ENCODE assay signal across 1 cellular context in the genomic region with DNA sequence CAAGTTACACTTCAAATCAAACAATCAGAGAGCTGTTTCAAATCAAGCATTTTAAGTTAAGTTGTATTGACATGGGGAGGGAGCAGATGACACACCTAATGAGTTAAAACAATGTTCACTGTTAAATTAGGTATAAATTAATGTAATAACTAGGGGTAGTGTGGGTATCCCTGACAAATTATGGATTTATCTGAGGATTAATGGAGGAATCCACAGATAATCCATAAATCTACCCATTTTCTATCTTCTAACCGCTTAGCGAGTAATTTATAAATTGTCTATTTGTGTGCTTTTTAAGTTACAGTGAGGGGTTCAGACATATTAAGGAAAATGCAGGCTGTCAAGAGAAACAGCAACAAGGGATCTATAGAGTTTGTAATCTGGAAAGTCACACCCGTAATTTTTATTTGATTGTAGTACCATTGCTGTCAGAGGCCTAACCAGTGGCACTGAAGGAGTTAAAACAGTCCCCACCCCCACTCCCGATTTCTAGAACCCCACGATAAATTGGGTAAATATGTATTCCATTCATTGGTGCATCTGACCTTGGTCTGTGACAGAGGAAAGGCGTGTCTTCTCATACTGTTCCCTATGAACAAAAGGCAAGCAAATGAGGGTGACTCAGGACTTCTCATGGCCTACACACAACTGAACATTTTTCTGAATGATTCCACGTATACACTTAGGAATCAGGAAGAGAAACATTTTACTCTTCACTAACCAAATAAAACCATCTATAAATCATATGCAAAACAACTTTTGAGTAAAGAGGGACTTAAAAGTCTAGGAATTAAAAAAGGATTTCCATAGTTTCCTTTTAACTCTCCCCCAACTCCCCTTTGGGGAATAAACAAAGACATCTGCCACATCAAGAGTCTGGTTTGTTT.
TF ChIP-seq lines count a peak whose summit lies in the region.

No MANE protein-coding gene starts in this region.

TF ChIP-seq in K562, 482 proteins besides CTCF, POLR2A, EP300 and RAD21 (continued from another document):
- TF ChIP-seq HCFC1 (IDR thresholded peaks at IDR 0.05; ENCODE audit: low read depth, low read length): no peak
- TF ChIP-seq, protein P1, sequence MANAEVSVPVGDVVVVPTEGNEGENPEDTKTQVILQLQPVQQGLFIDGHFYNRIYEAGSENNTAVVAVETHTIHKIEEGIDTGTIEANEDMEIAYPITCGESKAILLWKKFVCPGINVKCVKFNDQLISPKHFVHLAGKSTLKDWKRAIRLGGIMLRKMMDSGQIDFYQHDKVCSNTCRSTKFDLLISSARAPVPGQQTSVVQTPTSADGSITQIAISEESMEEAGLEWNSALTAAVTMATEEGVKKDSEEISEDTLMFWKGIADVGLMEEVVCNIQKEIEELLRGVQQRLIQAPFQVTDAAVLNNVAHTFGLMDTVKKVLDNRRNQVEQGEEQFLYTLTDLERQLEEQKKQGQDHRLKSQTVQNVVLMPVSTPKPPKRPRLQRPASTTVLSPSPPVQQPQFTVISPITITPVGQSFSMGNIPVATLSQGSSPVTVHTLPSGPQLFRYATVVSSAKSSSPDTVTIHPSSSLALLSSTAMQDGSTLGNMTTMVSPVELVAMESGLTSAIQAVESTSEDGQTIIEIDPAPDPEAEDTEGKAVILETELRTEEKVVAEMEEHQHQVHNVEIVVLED (CRISPR knock-in tag; IDR thresholded peaks at IDR 0.05): no peak
- TF ChIP-seq MCM2 (IDR thresholded peaks at IDR 0.05; ENCODE audit: low read depth): no peak
- 0 out of 2 replicates have a peak, but pooled peaks have one; percentile 54 for TF ChIP-seq RNF2 (IDR thresholded peaks at IDR 0.05)
- TF ChIP-seq, protein P2, sequence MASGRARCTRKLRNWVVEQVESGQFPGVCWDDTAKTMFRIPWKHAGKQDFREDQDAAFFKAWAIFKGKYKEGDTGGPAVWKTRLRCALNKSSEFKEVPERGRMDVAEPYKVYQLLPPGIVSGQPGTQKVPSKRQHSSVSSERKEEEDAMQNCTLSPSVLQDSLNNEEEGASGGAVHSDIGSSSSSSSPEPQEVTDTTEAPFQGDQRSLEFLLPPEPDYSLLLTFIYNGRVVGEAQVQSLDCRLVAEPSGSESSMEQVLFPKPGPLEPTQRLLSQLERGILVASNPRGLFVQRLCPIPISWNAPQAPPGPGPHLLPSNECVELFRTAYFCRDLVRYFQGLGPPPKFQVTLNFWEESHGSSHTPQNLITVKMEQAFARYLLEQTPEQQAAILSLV (tag; IDR thresholded peaks at IDR 0.05): no peak
- no peak for TF ChIP-seq ZNF584 (CRISPR knock-in tag; IDR thresholded peaks at IDR 0.05; ENCODE audit: low read depth)
- peak; percentile 52; the same call in 1 of the 2 replicates for TF ChIP-seq NBN (IDR thresholded peaks at IDR 0.05; ENCODE audit: low read depth)
- TF ChIP-seq RFX1 (IDR thresholded peaks at IDR 0.05): no peak; the same call in 1 of the 2 replicates
- TF ChIP-seq CTBP1 (IDR thresholded peaks at IDR 0.05; ENCODE audit: borderline replicate concordance): no peak; the same call in 1 of the 2 replicates
- TF ChIP-seq, protein P3, sequence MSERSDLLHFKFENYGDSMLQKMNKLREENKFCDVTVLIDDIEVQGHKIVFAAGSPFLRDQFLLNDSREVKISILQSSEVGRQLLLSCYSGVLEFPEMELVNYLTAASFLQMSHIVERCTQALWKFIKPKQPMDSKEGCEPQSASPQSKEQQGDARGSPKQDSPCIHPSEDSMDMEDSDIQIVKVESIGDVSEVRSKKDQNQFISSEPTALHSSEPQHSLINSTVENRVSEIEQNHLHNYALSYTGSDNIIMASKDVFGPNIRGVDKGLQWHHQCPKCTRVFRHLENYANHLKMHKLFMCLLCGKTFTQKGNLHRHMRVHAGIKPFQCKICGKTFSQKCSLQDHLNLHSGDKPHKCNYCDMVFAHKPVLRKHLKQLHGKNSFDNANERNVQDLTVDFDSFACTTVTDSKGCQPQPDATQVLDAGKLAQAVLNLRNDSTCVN (CRISPR knock-in tag; IDR thresholded peaks at IDR 0.05): no peak
- no peak for TF ChIP-seq ZNF830 (CRISPR knock-in tag; IDR thresholded peaks at IDR 0.05)
- TF ChIP-seq ZNF282 (CRISPR knock-in tag; IDR thresholded peaks at IDR 0.05): no peak
- TF ChIP-seq, protein P4, sequence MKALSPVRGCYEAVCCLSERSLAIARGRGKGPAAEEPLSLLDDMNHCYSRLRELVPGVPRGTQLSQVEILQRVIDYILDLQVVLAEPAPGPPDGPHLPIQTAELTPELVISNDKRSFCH (CRISPR knock-in tag; IDR thresholded peaks at IDR 0.05): no peak
- TF ChIP-seq, protein P4 (tag; IDR thresholded peaks at IDR 0.05): no peak
- TF ChIP-seq MCM7 (IDR thresholded peaks at IDR 0.05): no peak
- no peak for TF ChIP-seq NCOA6 (IDR thresholded peaks at IDR 0.05)
